In the genomic region with DNA sequence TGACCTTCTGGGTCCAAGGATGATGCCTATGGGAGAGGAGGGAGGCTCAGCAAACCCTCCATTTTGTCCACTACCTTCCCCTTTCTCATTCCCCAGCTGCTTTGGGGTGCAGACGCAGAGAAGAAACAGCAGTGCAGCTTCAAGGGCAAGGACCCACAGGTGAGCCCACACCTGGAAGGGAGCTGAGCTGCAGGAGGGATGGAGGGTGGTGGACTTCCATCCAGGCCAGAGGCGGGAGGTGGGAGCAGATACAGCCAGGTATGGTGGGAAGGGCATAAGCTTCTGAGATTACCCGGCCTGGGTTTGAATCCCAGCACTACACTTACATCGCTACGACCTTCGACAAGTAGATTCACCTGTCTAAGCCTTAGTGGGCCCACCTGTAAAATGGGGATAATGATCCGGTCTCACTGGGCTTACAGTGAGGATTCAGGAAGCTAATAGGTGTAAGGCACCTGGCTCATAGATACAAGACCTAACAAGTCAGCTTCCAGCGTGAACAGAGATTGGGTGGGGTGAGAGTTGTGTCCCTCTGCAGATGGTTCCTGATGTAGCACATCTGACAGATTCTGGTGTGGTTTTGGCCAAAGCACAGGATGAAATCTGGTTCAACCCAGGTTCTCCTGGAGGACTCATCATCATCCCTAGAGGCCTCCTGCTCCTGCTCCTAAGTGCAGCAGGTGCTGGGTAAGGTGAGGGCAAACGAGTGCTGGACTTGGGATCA, we compare ENCODE assay signal across 18 cellular contexts. TPM values are rescaled to one million over a fixed set of nuclear protein-coding genes. Genes with fewer than 3 reads are reported as not detected.
DNase-seq lines count a peak whose midpoint lies in the region; ATAC-seq and TF ChIP-seq lines count a peak whose summit lies in the region.
"Had no signal": no experiment of that assay in that cellular context is flagged by ENCODE, and none has a peak within 500 bp of the region (broad histone marks: within the 10 kb centered on the region; RNA-seq: fewer than 3 reads in every experiment).

No MANE protein-coding gene starts in this region.

- DNase-seq in WTC11 (ENCODE audit: low spot score) (no peak), foreskin keratinocyte (peak in 1 of 2 donors; percentile 63), CD14-positive monocyte (ENCODE audit: low spot score) (no peak), A673 (ENCODE audit: low spot score) (no peak)
- DNase-seq in stimulated activated naive B cell treated with anti-CD40 and anti-IgM and Interleukin-4, amounts not matched to agents 10 μg/mL and 1 μg/mL and 100 μg/mL, for 72 hours = no peak
- no peak for DNase-seq in CD4-positive, alpha-beta T cell
- DNase-seq: DMS79, HFFc6, NCI-H1105, NCI-H2081, NCI-H2171 treated with DMSO at 0.1 percent for 48 hours, NCI-H446 treated with DMSO at 0.1 percent for 48 hours, NCI-H69, SHP77 had no signal

- H3K36me3 ChIP-seq in A673 (ENCODE audit: insufficient read depth, low read length, poor library complexity, severe bottlenecking) = no peaks in the 10 kb centered on the region

- POLR2A ChIA-PET in WTC11 (lab: Charles Lee) = no interaction called here
- POLR2A ChIA-PET in A673 (lab: Charles Lee; ENCODE audit: low non-redundant PET) = no interaction called here
- POLR2A ChIA-PET in CD4-positive, alpha-beta T cell (lab: Charles Lee) = interaction anchor here (1.3 kb wide), 1 partner anchor 13 kb away, joined by 8 read pairs; no protein-coding TSS in a partner anchor

- intact Hi-C loops in CD14-positive monocyte (cut with micrococcal nuclease) (no loop called here), A673 (cut with micrococcal nuclease; ENCODE audit: unreplicated experiment) (no loop called here)
- intact Hi-C loops in CD4-positive, alpha-beta T cell (cut with DNase I, micrococcal nuclease) = loop anchor here in 1 of 2 experiments (1.0 kb wide), 1 partner anchor 67 kb away; no protein-coding TSS in a partner anchor

- H3K4me1 Mint-ChIP-seq in IgD-negative memory B cell (peaks cover 33 to 54% (median 54%) of the 10 kb centered on the region in 3 donors), WTC11 (peaks cover 10% of the 10 kb centered on the region), CD14-positive monocyte (peaks cover 17% of the 10 kb centered on the region)
- peaks cover 45 to 73% of the 10 kb centered on the region in 2 donors for H3K4me1 Mint-ChIP-seq in stimulated activated naive B cell treated with anti-CD40 and anti-IgM and Interleukin-4, amounts not matched to agents 10 μg/mL and 1 μg/mL and 100 μg/mL, for 72 hours
- H3K4me1 Mint-ChIP-seq in CD4-positive, alpha-beta T cell (ENCODE audit: low read depth) = peaks cover 13% of the 10 kb centered on the region

- no peak overlapping the region for H3K27ac ChIP-seq in foreskin keratinocyte
- H3K27ac ChIP-seq in A673 (ENCODE audit: low read depth, low read length, poor library complexity, severe bottlenecking) = no peak overlapping the region
- H3K27ac ChIP-seq in CD4-positive, alpha-beta T cell (ENCODE audit: low read depth, low read length) = no peak overlapping the region
- H3K27ac ChIP-seq: BLaER1 treated with 17β-estradiol and CSF1 and Interleukin-3, amounts not matched to agents 10 nM and 100 nM; SK-N-MC had no signal

- H3K27me3 ChIP-seq in foreskin keratinocyte (no peaks in the 10 kb centered on the region), A673 (replicated peaks; ENCODE audit: insufficient read depth, low read depth, low read length, poor library complexity) (no peaks in the 10 kb centered on the region)
- no peaks in the 10 kb centered on the region for H3K27me3 ChIP-seq in CD4-positive, alpha-beta T cell (ENCODE audit: control insufficient read depth, insufficient read depth, low read length)
- H3K27me3 ChIP-seq: BLaER1 treated with 17β-estradiol and CSF1 and Interleukin-3, amounts not matched to agents 10 nM and 100 nM had no signal

- CTCF ChIA-PET in WTC11 (lab: Charles Lee) (interaction anchor here (0.9 to 6.5 kb wide), 4 partner anchors 16 to 74 kb away, joined by 3 to 62 read pairs (median 9); a partner anchor contains a TSS), A673 (lab: Charles Lee) (no interaction called here)
- CTCF ChIA-PET in CD4-positive, alpha-beta T cell (lab: Charles Lee) = no interaction called here

- no peaks in the 10 kb centered on the region for H3K9me3 Mint-ChIP-seq in IgD-negative memory B cell
- H3K9me3 Mint-ChIP-seq in WTC11 = no peaks in the 10 kb centered on the region
- no peaks in the 10 kb centered on the region for H3K9me3 Mint-ChIP-seq in stimulated activated naive B cell treated with anti-CD40 and anti-IgM and Interleukin-4, amounts not matched to agents 10 μg/mL and 1 μg/mL and 100 μg/mL, for 72 hours
- H3K9me3 Mint-ChIP-seq in CD14-positive monocyte = no peaks in the 10 kb centered on the region
- H3K9me3 Mint-ChIP-seq in CD4-positive, alpha-beta T cell = no peaks in the 10 kb centered on the region
- H3K9me3 Mint-ChIP-seq: HFFc6 had no signal

- H3K36me3 Mint-ChIP-seq in IgD-negative memory B cell (peaks cover 26% of the 10 kb centered on the region), WTC11 (peaks cover 7% of the 10 kb centered on the region), CD14-positive monocyte (peaks cover 50 to 78% of the 10 kb centered on the region in 2 donors)
- H3K36me3 Mint-ChIP-seq in stimulated activated naive B cell treated with anti-CD40 and anti-IgM and Interleukin-4, amounts not matched to agents 10 μg/mL and 1 μg/mL and 100 μg/mL, for 72 hours = peaks cover 12 to 19% of the 10 kb centered on the region in 2 donors
- H3K36me3 Mint-ChIP-seq in CD4-positive, alpha-beta T cell (ENCODE audit: low read depth) = no peaks in the 10 kb centered on the region

- H3K27ac Mint-ChIP-seq in IgD-negative memory B cell (peak overlapping the region in 2 of 3 donors; percentile 84 to 95), WTC11 (peak overlapping the region; percentile 33; the same call in 1 of the 2 replicates), CD14-positive monocyte (peak overlapping the region in 1 of 7 donors; percentile 67)
- H3K27ac Mint-ChIP-seq in stimulated activated naive B cell treated with anti-CD40 and anti-IgM and Interleukin-4, amounts not matched to agents 10 μg/mL and 1 μg/mL and 100 μg/mL, for 72 hours = peak overlapping the region; percentile 82
- H3K27ac Mint-ChIP-seq in CD4-positive, alpha-beta T cell = no peak overlapping the region
- H3K27ac Mint-ChIP-seq: HFFc6 had no signal

- H3K4me1 ChIP-seq in foreskin keratinocyte = peaks cover 19% of the 10 kb centered on the region
- H3K4me1 ChIP-seq in A673 (ENCODE audit: insufficient read depth, low read length, poor library complexity, severe bottlenecking) = peaks cover 5% of the 10 kb centered on the region

- no TSS peak for BruUV-seq in A673 (replicated peaks; lab: Mats Ljungman, UMichigan)

- no peaks in the 10 kb centered on the region for H3K9me3 ChIP-seq in A673 (ENCODE audit: low read depth, low read length, poor library complexity, severe bottlenecking)
- no peaks in the 10 kb centered on the region for H3K9me3 ChIP-seq in CD4-positive, alpha-beta T cell (ENCODE audit: control insufficient read depth, low read length)
- H3K9me3 ChIP-seq: A549; BLaER1 treated with 17β-estradiol and CSF1 and Interleukin-3, amounts not matched to agents 10 nM and 100 nM had no signal

- TF ChIP-seq CTCF in WTC11 (IDR thresholded peaks at IDR 0.05) (no peak), foreskin keratinocyte (conservative IDR thresholded peaks at IDR 0.05) (peak; percentile 2), CD14-positive monocyte (IDR thresholded peaks at IDR 0.05) (no peak), A673 (conservative IDR thresholded peaks at IDR 0.05; ENCODE audit: low read depth, low read length) (no peak)
- no peak for TF ChIP-seq CTCF in CD4-positive, alpha-beta T cell (IDR thresholded peaks at IDR 0.05)

- no peak for ATAC-seq in WTC11
- ATAC-seq in foreskin keratinocyte = no peak
- ATAC-seq in stimulated activated naive B cell treated with anti-CD40 and anti-IgM and Interleukin-4, amounts not matched to agents 10 μg/mL and 1 μg/mL and 100 μg/mL, for 72 hours (replicated peaks) = no peak
- ATAC-seq in CD4-positive, alpha-beta T cell (ENCODE audit: poor library complexity) = no peak
- ATAC-seq: A549 had no signal

- H3K4me3 ChIP-seq in A673 (ENCODE audit: low read depth, low read length, poor library complexity, severe bottlenecking) = no peak overlapping the region
- H3K4me3 ChIP-seq: A549; BLaER1 treated with 17β-estradiol and CSF1 and Interleukin-3, amounts not matched to agents 10 nM and 100 nM; SK-N-MC had no signal

- H3K4me3 Mint-ChIP-seq in IgD-negative memory B cell = peak overlapping the region in 3 of 4 donors; percentile 41 to 92 (median 61)
- H3K4me3 Mint-ChIP-seq in WTC11 = no peak overlapping the region
- H3K4me3 Mint-ChIP-seq in stimulated activated naive B cell treated with anti-CD40 and anti-IgM and Interleukin-4, amounts not matched to agents 10 μg/mL and 1 μg/mL and 100 μg/mL, for 72 hours = no peak overlapping the region
- no peak overlapping the region for H3K4me3 Mint-ChIP-seq in CD14-positive monocyte
- H3K4me3 Mint-ChIP-seq in CD4-positive, alpha-beta T cell = no peak overlapping the region
- H3K4me3 Mint-ChIP-seq: HFFc6 had no signal

- H3K27me3 Mint-ChIP-seq in IgD-negative memory B cell (peaks cover 2% of the 10 kb centered on the region), WTC11 (ENCODE audit: low read depth) (no peaks in the 10 kb centered on the region), CD14-positive monocyte (ENCODE audit: low read depth in 3 of 3) (peaks cover 0 to 2% (median 2%) of the 10 kb centered on the region in 3 donors)
- H3K27me3 Mint-ChIP-seq in stimulated activated naive B cell treated with anti-CD40 and anti-IgM and Interleukin-4, amounts not matched to agents 10 μg/mL and 1 μg/mL and 100 μg/mL, for 72 hours = no peaks in the 10 kb centered on the region
- H3K27me3 Mint-ChIP-seq in CD4-positive, alpha-beta T cell = no peaks in the 10 kb centered on the region

RNA-seq across cellular contexts. Expression of a gene that starts 15.9 kb away (rescaled TPM):
- polyA plus RNA-seq in IgD-negative memory B cell = 304 TPM
- total RNA-seq in WTC11 (2021) = 26.1 to 29.6 TPM (median 26.9 TPM) in 3 replicates
- total RNA-seq in foreskin keratinocyte = 59.7 and 61.2 TPM in 2 replicates
- polyA plus RNA-seq in foreskin keratinocyte = 124 and 151 TPM in 2 replicates
- 100 to 1,000 TPM; 169 to 197 TPM for polyA plus RNA-seq in CD14-positive monocyte
- total RNA-seq in A673 (2021) = 39.7 and 41.9 TPM in 2 replicates
- total RNA-seq in CD4-positive, alpha-beta T cell = 100 to 1,000 TPM; 279 to 295 TPM

RNA-seq across cellular contexts. Expression of a gene that starts 16.2 kb away (rescaled TPM):
- polyA plus RNA-seq in IgD-negative memory B cell (1.3 TPM), foreskin keratinocyte (0.60 and 1.1 TPM in 2 replicates), CD14-positive monocyte (under 1 TPM; 0.53 to 0.91 TPM)
- total RNA-seq in WTC11 (2021) (2.6 to 6.7 TPM (median 5.3 TPM) in 3 replicates), foreskin keratinocyte (1.3 and 2.6 TPM in 2 replicates), A673 (2021) (4.7 and 5.2 TPM in 2 replicates)
- total RNA-seq in CD4-positive, alpha-beta T cell = 1 to 10 TPM; 7.5 to 8.3 TPM

RNA-seq across cellular contexts. Expression of a gene that starts 16.7 kb away (rescaled TPM):
- polyA plus RNA-seq in IgD-negative memory B cell (191 TPM), foreskin keratinocyte (40.7 and 63.4 TPM in 2 replicates), CD14-positive monocyte (10 to 100 TPM; 13.2 to 22.0 TPM)
- total RNA-seq in WTC11 (2021) (50.1 to 53.3 TPM (median 50.2 TPM) in 3 replicates), foreskin keratinocyte (49.0 and 72.5 TPM in 2 replicates), A673 (2021) (13.2 and 13.3 TPM in 2 replicates)
- total RNA-seq in CD4-positive, alpha-beta T cell = 1 to 10 TPM; 8.0 to 9.5 TPM

RNA-seq across cellular contexts. Expression of a gene that starts 31.5 kb away (rescaled TPM):
- polyA plus RNA-seq in IgD-negative memory B cell (0.08 TPM), foreskin keratinocyte (not detected in 2 replicates), CD14-positive monocyte (under 1 TPM in 1 of 2 donors, not detected in 1; 0.08 TPM)
- total RNA-seq in WTC11 (2021) (0.18 to 0.76 TPM (median 0.48 TPM) in 3 replicates), foreskin keratinocyte (0.07 TPM in 1 of 2 replicates, not detected in the other), A673 (2021) (0.33 TPM in 1 of 2 replicates, not detected in the other)
- total RNA-seq in CD4-positive, alpha-beta T cell = 1 to 10 TPM in 1 of 2 experiments, under 1 TPM in 1; 0.63 to 1.8 TPM

RNA-seq across cellular contexts. Expression of a gene that starts 47.6 kb away (rescaled TPM):
- polyA plus RNA-seq in IgD-negative memory B cell = 63.4 TPM
- 77.8 to 88.5 TPM (median 88.1 TPM) in 3 replicates for total RNA-seq in WTC11 (2021)
- total RNA-seq in foreskin keratinocyte = 48.6 and 52.0 TPM in 2 replicates
- polyA plus RNA-seq in foreskin keratinocyte = 45.4 and 51.5 TPM in 2 replicates
- 10 to 100 TPM; 18.9 to 20.3 TPM for polyA plus RNA-seq in CD14-positive monocyte
- 125 and 135 TPM in 2 replicates for total RNA-seq in A673 (2021)
- total RNA-seq in CD4-positive, alpha-beta T cell = 10 to 100 TPM; 55.7 to 58.4 TPM

Comparison
In these comparisons a context has a peak if more than half of its experiments do, and no peak if none do; other contexts are left out.
1. H3K4me3 Mint-ChIP-seq: peak in IgD-negative memory B cell (3 of 4); none in WTC11 (single experiment), stimulated activated naive B cell treated with anti-CD40 and anti-IgM and Interleukin-4, amounts not matched to agents 10 μg/mL and 1 μg/mL and 100 μg/mL, for 72 hours (0 of 2), CD14-positive monocyte (0 of 2) and CD4-positive, alpha-beta T cell (single experiment).